ENCODE assay signal across 14 cellular contexts in the genomic region with DNA sequence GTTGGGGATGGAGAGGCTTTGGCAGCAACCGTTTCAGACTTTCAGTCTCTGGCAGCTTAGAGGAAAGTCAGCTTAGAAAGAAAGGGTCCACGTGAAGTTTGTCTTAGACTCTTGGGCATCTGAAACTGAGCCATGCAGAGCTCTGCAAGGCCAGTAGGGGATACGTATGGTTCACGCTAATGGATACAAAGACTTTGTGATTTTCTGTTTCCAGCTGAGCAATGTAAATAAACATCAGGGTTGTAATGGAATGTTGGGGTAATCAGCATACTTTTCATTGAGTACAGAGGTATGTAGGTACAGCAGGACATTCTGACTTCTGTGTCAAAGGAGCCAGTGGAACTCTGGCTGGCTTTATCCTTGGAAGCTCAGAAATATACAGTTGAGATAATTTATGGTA. TPM values are rescaled to one million over a fixed set of nuclear protein-coding genes. Genes with fewer than 3 reads are reported as not detected.
A peak's percentile ranks its signal among the peaks of the same experiment; 100 is the strongest.
DNase-seq lines count a peak whose midpoint lies in the region; ATAC-seq and TF ChIP-seq lines count a peak whose summit lies in the region.
"Had no signal": no experiment of that assay in that cellular context is flagged by ENCODE, and none has a peak within 500 bp of the region (broad histone marks: within the 10 kb centered on the region; RNA-seq: fewer than 3 reads in every experiment).

No MANE protein-coding gene starts in this region.

- DNase-seq in AG08396 (ENCODE audit: low spot score), result peak; percentile 48
- DNase-seq in HCT116 (ENCODE audit: low read depth, low spot score), result no peak
- DNase-seq in cardiac fibroblast (ENCODE audit: low read depth in 2 of 2), result no peak
- DNase-seq in kidney tubule cell (ENCODE audit: low spot score), result peak; percentile 19
- no peak for DNase-seq in SKM-1 (lab: John Stamatoyannopoulos, UW; ENCODE audit: unreplicated experiment)
- no peak for DNase-seq in NOMO-1 treated with DMSO at 0.1 percent for 48 hours (lab: John Stamatoyannopoulos, UW; ENCODE audit: unreplicated experiment)
- no peak for DNase-seq in activated CD4-positive, alpha-beta T cell treated with anti-CD3 and anti-CD28 coated beads, Interleukin-2, amount 10 ng/mL, durations not matched to agents 7 days and 5 days
- DNase-seq: activated CD8-positive, alpha-beta T cell treated with anti-CD3 and anti-CD28 coated beads for 36 hours; caudate nucleus; esophagus squamous epithelium; left cardiac atrium; NCI-H2171; Peyer's patch had no signal

- no peak overlapping the region for H3K4me2 ChIP-seq in HCT116 (ENCODE audit: low read length)

- no peaks in the 10 kb centered on the region; the same call in 1 of the 2 replicates for H3K79me2 ChIP-seq in HCT116 (ENCODE audit: insufficient read depth, low read length)

- no TSS peak for BruUV-seq in HCT116 (replicated peaks; lab: Mats Ljungman, UMichigan)

- CTCF ChIA-PET in HCT116 (lab: Charles Lee), result interaction anchor here (1.0 to 1.4 kb wide), 3 partner anchors 14 to 108 kb away, joined by 3 to 4 read pairs (median 3); no protein-coding TSS in a partner anchor
- CTCF ChIA-PET in activated CD4-positive, alpha-beta T cell treated with anti-CD3 and anti-CD28 coated beads, Interleukin-2, amount 10 ng/mL, durations not matched to agents 7 days and 5 days (lab: Charles Lee), result interaction anchor here (1.0 to 2.2 kb wide), 8 partner anchors 8 to 34 kb away, joined by 3 to 9 read pairs (median 6); no protein-coding TSS in a partner anchor

- peaks cover 33% of the 10 kb centered on the region for H3K4me1 Mint-ChIP-seq in activated CD4-positive, alpha-beta T cell treated with anti-CD3 and anti-CD28 coated beads, Interleukin-2, amount 10 ng/mL, durations not matched to agents 7 days and 5 days

- TF ChIP-seq RAD21 in HCT116 (IDR thresholded peaks at IDR 0.05; ENCODE audit: low read depth), result no peak

- POLR2A ChIA-PET in HCT116 (lab: Charles Lee), result interaction anchor here (0.9 kb wide), 2 partner anchors 10 to 31 kb away, joined by 3 read pairs; a partner anchor contains a TSS
- POLR2A ChIA-PET in activated CD4-positive, alpha-beta T cell treated with anti-CD3 and anti-CD28 coated beads, Interleukin-2, amount 10 ng/mL, durations not matched to agents 7 days and 5 days (lab: Charles Lee), result no interaction called here

- H3K9ac ChIP-seq in HCT116 (ENCODE audit: low read length), result no peak overlapping the region

- no peak for TF ChIP-seq POLR2A in HCT116 (IDR thresholded peaks at IDR 0.05; ENCODE audit: borderline replicate concordance, extremely low read depth, insufficient read depth, insufficient read length)

- TF ChIP-seq CTCF in HCT116 (IDR thresholded peaks at IDR 0.05 in 2 of 3, conservative IDR thresholded peaks at IDR 0.05 in 1 of 3; ENCODE audit: borderline replicate concordance in 1 of 3, insufficient read depth in 1 of 3, low read depth in 2 of 3, low read length in 2 of 3) (peak in 2 of 3 experiments; percentile 28 to 37; a peak in 3 of 6 replicates), cardiac fibroblast (IDR thresholded peaks at IDR 0.05; ENCODE audit: low read depth, low read length) (peak; percentile 23)

- H3K27ac Mint-ChIP-seq in activated CD4-positive, alpha-beta T cell treated with anti-CD3 and anti-CD28 coated beads, Interleukin-2, amount 10 ng/mL, durations not matched to agents 7 days and 5 days, result no peak overlapping the region
- H3K27ac Mint-ChIP-seq: activated CD8-positive, alpha-beta T cell treated with anti-CD3 and anti-CD28 coated beads for 36 hours had no signal

- H3K9me3 ChIP-seq in HCT116 (ENCODE audit: control insufficient read depth in 1 of 2, insufficient read depth in 1 of 2, low read depth in 1 of 2, low read length in 2 of 2), result no peaks in the 10 kb centered on the region
- H3K9me3 ChIP-seq: esophagus squamous epithelium, Peyer's patch had no signal

- ATAC-seq in HCT116 (peak; percentile 39; the same call in 1 of the 2 replicates), GM19324 (IDR thresholded peaks at IDR 0.05; ENCODE audit: low FRiP score, unreplicated experiment) (no peak)
- ATAC-seq: activated CD8-positive, alpha-beta T cell treated with anti-CD3 and anti-CD28 coated beads for 36 hours; left cardiac atrium had no signal

- H3K4me3 ChIP-seq in HCT116 (replicated peaks in 1 of 2; ENCODE audit: low read depth in 1 of 2, low read length in 2 of 2) (no peak overlapping the region), cardiac fibroblast (replicated peaks in 1 of 2; ENCODE audit: low read depth in 2 of 2, low read length in 2 of 2) (no peak overlapping the region)
- H3K4me3 ChIP-seq: esophagus squamous epithelium, Peyer's patch had no signal

- RAD21 ChIA-PET in HCT116 (lab: Charles Lee; ENCODE audit: low non-redundant PET in 1 of 2, low total read pairs in 2 of 2, uncharacterized antibody in 2 of 2, unreplicated experiment in 2 of 2), result no interaction called here

- H3K9me3 Mint-ChIP-seq in activated CD4-positive, alpha-beta T cell treated with anti-CD3 and anti-CD28 coated beads, Interleukin-2, amount 10 ng/mL, durations not matched to agents 7 days and 5 days, result peaks cover 2% of the 10 kb centered on the region

- H4K20me1 ChIP-seq in HCT116 (ENCODE audit: insufficient read depth), result no peaks in the 10 kb centered on the region

- intact Hi-C loops in HCT116 (cut with micrococcal nuclease), result no loop called here

- no peak overlapping the region for H2AFZ ChIP-seq in HCT116 (ENCODE audit: low read depth, low read length, poor library complexity, severe bottlenecking)

- no peak overlapping the region for H3K27ac ChIP-seq in HCT116 (ENCODE audit: low read depth, low read length)
- H3K27ac ChIP-seq: esophagus squamous epithelium, Peyer's patch had no signal

- no peaks in the 10 kb centered on the region for H3K9me2 ChIP-seq in HCT116 (ENCODE audit: insufficient read depth)

- H3K27me3 Mint-ChIP-seq in activated CD4-positive, alpha-beta T cell treated with anti-CD3 and anti-CD28 coated beads, Interleukin-2, amount 10 ng/mL, durations not matched to agents 7 days and 5 days, result no peaks in the 10 kb centered on the region
- H3K27me3 Mint-ChIP-seq: activated CD8-positive, alpha-beta T cell treated with anti-CD3 and anti-CD28 coated beads for 36 hours had no signal

- H3K36me3 ChIP-seq in HCT116 (ENCODE audit: control insufficient read depth in 1 of 2, insufficient read depth in 2 of 2, low read length in 2 of 2), result no peaks in the 10 kb centered on the region; a peak in 1 of 4 replicates

- H3K4me3 Mint-ChIP-seq in activated CD4-positive, alpha-beta T cell treated with anti-CD3 and anti-CD28 coated beads, Interleukin-2, amount 10 ng/mL, durations not matched to agents 7 days and 5 days, result no peak overlapping the region
- H3K4me3 Mint-ChIP-seq: activated CD8-positive, alpha-beta T cell treated with anti-CD3 and anti-CD28 coated beads for 36 hours had no signal

- H3K4me1 ChIP-seq in HCT116 (ENCODE audit: control insufficient read depth in 1 of 2, insufficient read depth in 2 of 2, low read length in 2 of 2), result peaks cover 13 to 23% of the 10 kb centered on the region in 2 experiments
- H3K4me1 ChIP-seq: Peyer's patch had no signal

- peaks cover 57% of the 10 kb centered on the region for H3K36me3 Mint-ChIP-seq in activated CD4-positive, alpha-beta T cell treated with anti-CD3 and anti-CD28 coated beads, Interleukin-2, amount 10 ng/mL, durations not matched to agents 7 days and 5 days (ENCODE audit: low read depth)

- no peaks in the 10 kb centered on the region for H3K27me3 ChIP-seq in HCT116 (ENCODE audit: insufficient read depth, low read length)
- H3K27me3 ChIP-seq: esophagus squamous epithelium, Peyer's patch had no signal

TF ChIP-seq in HCT116, 20 proteins besides CTCF, POLR2A, EP300 and RAD21 (continues in another document):
- TF ChIP-seq POLR2AphosphoS5 (IDR thresholded peaks at IDR 0.05; ENCODE audit: low read depth, low read length) (no peak), ELF1 (IDR thresholded peaks at IDR 0.05; ENCODE audit: borderline replicate concordance, low read depth) (no peak), SP1 (IDR thresholded peaks at IDR 0.05; ENCODE audit: low read depth) (no peak), CBX3 (IDR thresholded peaks at IDR 0.05; ENCODE audit: low read depth) (no peak), ZFX (IDR thresholded peaks at IDR 0.05) (no peak), SRF (IDR thresholded peaks at IDR 0.05; ENCODE audit: low read depth) (no peak), FOSL1 (IDR thresholded peaks at IDR 0.05; ENCODE audit: low read depth) (no peak), EGR1 (IDR thresholded peaks at IDR 0.05; ENCODE audit: low read depth) (no peak), YY1 (IDR thresholded peaks at IDR 0.05; ENCODE audit: extremely low read depth, insufficient replicate concordance, low read depth, low read length) (no peak)
- TF ChIP-seq, protein P1, sequence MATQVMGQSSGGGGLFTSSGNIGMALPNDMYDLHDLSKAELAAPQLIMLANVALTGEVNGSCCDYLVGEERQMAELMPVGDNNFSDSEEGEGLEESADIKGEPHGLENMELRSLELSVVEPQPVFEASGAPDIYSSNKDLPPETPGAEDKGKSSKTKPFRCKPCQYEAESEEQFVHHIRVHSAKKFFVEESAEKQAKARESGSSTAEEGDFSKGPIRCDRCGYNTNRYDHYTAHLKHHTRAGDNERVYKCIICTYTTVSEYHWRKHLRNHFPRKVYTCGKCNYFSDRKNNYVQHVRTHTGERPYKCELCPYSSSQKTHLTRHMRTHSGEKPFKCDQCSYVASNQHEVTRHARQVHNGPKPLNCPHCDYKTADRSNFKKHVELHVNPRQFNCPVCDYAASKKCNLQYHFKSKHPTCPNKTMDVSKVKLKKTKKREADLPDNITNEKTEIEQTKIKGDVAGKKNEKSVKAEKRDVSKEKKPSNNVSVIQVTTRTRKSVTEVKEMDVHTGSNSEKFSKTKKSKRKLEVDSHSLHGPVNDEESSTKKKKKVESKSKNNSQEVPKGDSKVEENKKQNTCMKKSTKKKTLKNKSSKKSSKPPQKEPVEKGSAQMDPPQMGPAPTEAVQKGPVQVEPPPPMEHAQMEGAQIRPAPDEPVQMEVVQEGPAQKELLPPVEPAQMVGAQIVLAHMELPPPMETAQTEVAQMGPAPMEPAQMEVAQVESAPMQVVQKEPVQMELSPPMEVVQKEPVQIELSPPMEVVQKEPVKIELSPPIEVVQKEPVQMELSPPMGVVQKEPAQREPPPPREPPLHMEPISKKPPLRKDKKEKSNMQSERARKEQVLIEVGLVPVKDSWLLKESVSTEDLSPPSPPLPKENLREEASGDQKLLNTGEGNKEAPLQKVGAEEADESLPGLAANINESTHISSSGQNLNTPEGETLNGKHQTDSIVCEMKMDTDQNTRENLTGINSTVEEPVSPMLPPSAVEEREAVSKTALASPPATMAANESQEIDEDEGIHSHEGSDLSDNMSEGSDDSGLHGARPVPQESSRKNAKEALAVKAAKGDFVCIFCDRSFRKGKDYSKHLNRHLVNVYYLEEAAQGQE (IDR thresholded peaks at IDR 0.05; ENCODE audit: low read depth), result no peak
- TF ChIP-seq, protein P2, sequence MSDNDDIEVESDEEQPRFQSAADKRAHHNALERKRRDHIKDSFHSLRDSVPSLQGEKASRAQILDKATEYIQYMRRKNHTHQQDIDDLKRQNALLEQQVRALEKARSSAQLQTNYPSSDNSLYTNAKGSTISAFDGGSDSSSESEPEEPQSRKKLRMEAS (IDR thresholded peaks at IDR 0.05), result no peak

RNA-seq across cellular contexts. Expression of a gene that starts 31.0 kb away (rescaled TPM):
- 42.8 TPM for total RNA-seq in HCT116 (2021; ENCODE audit: unreplicated experiment)
- 47.4 and 60.1 TPM in 2 replicates for polyA plus RNA-seq in HCT116 (2012)
- 10 to 100 TPM; 44.3 to 46.8 TPM for total RNA-seq in activated CD4-positive, alpha-beta T cell treated with anti-CD3 and anti-CD28 coated beads, Interleukin-2, amount 10 ng/mL, durations not matched to agents 7 days and 5 days

Comparison
In these comparisons a context has a peak if more than half of its experiments do, and no peak if none do; other contexts are left out.
1. DNase-seq: peak in AG08396 (single experiment) and kidney tubule cell (single experiment); none in HCT116 (single experiment), cardiac fibroblast (0 of 2), SKM-1 (single experiment), NOMO-1 treated with DMSO at 0.1 percent for 48 hours (single experiment) and activated CD4-positive, alpha-beta T cell treated with anti-CD3 and anti-CD28 coated beads, Interleukin-2, amount 10 ng/mL, durations not matched to agents 7 days and 5 days (single experiment).